8 cellular contexts compared by ENCODE assay signal in the genomic region with DNA sequence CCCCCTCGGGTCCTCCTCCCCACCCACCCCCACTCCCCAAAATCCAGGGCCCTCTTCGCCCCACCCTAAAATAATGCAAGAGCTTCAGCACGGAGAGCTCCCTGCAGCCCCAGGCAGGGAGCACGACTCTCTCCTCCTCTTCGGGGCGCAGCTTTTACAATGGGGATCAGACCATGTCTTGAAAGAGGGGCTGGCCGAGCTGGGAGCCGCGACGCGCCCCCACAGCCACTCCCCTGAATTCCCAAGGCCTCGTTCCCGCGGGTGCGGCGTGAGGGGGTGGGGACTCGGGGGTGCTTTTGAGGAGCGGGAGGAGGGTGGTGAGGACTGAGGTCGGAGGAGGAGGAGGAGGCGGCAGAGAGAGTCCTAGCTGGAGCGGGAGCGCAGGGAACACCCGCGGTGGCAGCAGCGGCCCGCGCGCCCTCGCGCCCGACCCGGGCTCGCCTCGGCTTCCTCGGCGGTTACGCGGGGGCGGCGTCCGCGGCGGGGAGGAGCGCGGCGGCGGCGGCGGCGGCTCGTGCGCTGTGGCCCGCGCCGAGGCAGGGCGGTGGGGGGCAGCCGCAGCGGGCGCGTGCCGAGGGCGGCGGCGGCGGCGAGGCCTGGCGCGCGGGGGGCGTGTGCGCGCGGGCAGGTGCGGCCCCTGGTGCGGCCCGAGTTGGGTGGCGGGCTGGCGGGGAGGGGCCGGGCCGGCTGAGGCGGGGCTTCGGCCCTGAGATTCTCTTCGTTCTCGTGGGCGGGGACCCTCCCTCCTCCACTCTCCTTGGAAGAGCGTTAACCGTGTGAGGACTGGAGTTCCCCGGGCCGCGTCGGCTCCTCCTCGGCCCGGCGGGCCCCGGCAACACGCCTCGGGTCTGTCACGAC. TPM values are rescaled to one million over a fixed set of nuclear protein-coding genes. Genes with fewer than 3 reads are reported as not detected.
DNase-seq lines count a peak whose midpoint lies in the region; ATAC-seq and TF ChIP-seq lines count a peak whose summit lies in the region.

Gene ANKS1B, minus strand, starts transcription at position 666 of the 858 bp plus-strand sequence. CDS start 699 bp downstream, outside the sequence.

- H3K4me3 ChIP-seq in Loucy (ENCODE audit: low read length, poor library complexity, severe bottlenecking) (peak within 1 kb of the TSS; percentile 55), SJCRH30 (peak within 1 kb of the TSS; percentile 85), right lobe of liver (peak within 1 kb of the TSS; percentile 48 to 53 (median 48)), subcutaneous abdominal adipose tissue (ENCODE audit: low read depth in 1 of 5, low read length in 5 of 5) (peak within 1 kb of the TSS; percentile 62 to 86 (median 79))

- no peaks in the 10 kb centered on the region for H3K36me3 ChIP-seq in Loucy (ENCODE audit: insufficient read depth, low read length)
- H3K36me3 ChIP-seq in SJCRH30 = no peaks in the 10 kb centered on the region
- no peaks in the 10 kb centered on the region for H3K36me3 ChIP-seq in right lobe of liver
- no peaks in the 10 kb centered on the region for H3K36me3 ChIP-seq in subcutaneous abdominal adipose tissue (ENCODE audit: control insufficient read depth in 5 of 5, insufficient read depth in 5 of 5, low read length in 5 of 5)

- TF ChIP-seq CTCF in Loucy (conservative IDR thresholded peaks at IDR 0.05; ENCODE audit: low read length) = no peak
- no peak for TF ChIP-seq CTCF in right lobe of liver (IDR thresholded peaks at IDR 0.05)

- no peaks in the 10 kb centered on the region for H3K9me2 ChIP-seq in Loucy (replicated peaks; ENCODE audit: low read depth, low read length)

- H3K79me2 ChIP-seq in Loucy (ENCODE audit: insufficient read depth, low read length) = no peaks in the 10 kb centered on the region

- DNase-seq in DMS79 treated with DMSO at 0.1 percent for 48 hours (lab: John Stamatoyannopoulos, UW) (peak; percentile 51), SJCRH30 (peak; percentile 60 to 77), dermis blood vessel endothelial cell (peak; percentile 36), right lobe of liver (peak in 2 of 3 donors; percentile 46 to 47), KG1 (lab: John Stamatoyannopoulos, UW) (no peak)

- intact Hi-C loops in right lobe of liver (cut with DNase I) = no loop called here

- H3K27ac ChIP-seq in SJCRH30 (peak within 1 kb of the TSS; percentile 23; the same call in 1 of the 2 replicates), right lobe of liver (no peak within 1 kb of the TSS), subcutaneous abdominal adipose tissue (ENCODE audit: low read depth, low read length) (peak within 1 kb of the TSS; percentile 54)

- no peaks in the 10 kb centered on the region for H3F3A ChIP-seq in Loucy (ENCODE audit: low read depth)

- H3K9me3 ChIP-seq in Loucy (ENCODE audit: insufficient read depth, low read depth, low read length) (no peaks in the 10 kb centered on the region), SJCRH30 (replicated peaks) (no peaks in the 10 kb centered on the region), right lobe of liver (no peaks in the 10 kb centered on the region), subcutaneous abdominal adipose tissue (ENCODE audit: control insufficient read depth in 5 of 5, low read length in 5 of 5) (no peaks in the 10 kb centered on the region)

- ATAC-seq in GM21529 (IDR thresholded peaks at IDR 0.05; ENCODE audit: unreplicated experiment) = peak; percentile 64
- peak; percentile 69 to 86 (median 85) for ATAC-seq in right lobe of liver

- no peak for TF ChIP-seq POLR2A in right lobe of liver (IDR thresholded peaks at IDR 0.05)

- 2% methylated on average over 47 of the region's 98 CpGs for WGBS in right lobe of liver (ENCODE audit: insufficient coverage, low coverage, low lambda C conversion rate, missing lambda C conversion rate)

- H4K20me1 ChIP-seq in Loucy (ENCODE audit: insufficient read depth, low read length, poor library complexity, severe bottlenecking) = no peaks in the 10 kb centered on the region

- H3K27me3 ChIP-seq in Loucy (ENCODE audit: insufficient read depth, low read length, poor library complexity, severe bottlenecking) (no peaks in the 10 kb centered on the region), SJCRH30 (no peaks in the 10 kb centered on the region), right lobe of liver (no peaks in the 10 kb centered on the region), subcutaneous abdominal adipose tissue (ENCODE audit: control insufficient read depth in 5 of 5, insufficient read depth in 4 of 5, low read length in 5 of 5) (peaks cover 0 to 3% (median 0%) of the 10 kb centered on the region in 5 donors)

- peak within 1 kb of the TSS; percentile 36; the same call in 1 of the 2 replicates for H2AFZ ChIP-seq in Loucy (ENCODE audit: low read length)

- peak within 1 kb of the TSS; percentile 62 for H3K4me2 ChIP-seq in Loucy (ENCODE audit: low read depth, low read length, poor library complexity, severe bottlenecking)

- no peaks in the 10 kb centered on the region for H3K4me1 ChIP-seq in Loucy (ENCODE audit: insufficient read depth, low read length, poor library complexity, severe bottlenecking)
- H3K4me1 ChIP-seq in SJCRH30 = 0 out of 2 replicates have a peak, but pooled peaks cover 3% of the 10 kb centered on the region
- no peaks in the 10 kb centered on the region for H3K4me1 ChIP-seq in right lobe of liver
- peaks cover 4 to 21% (median 17%) of the 10 kb centered on the region in 5 donors for H3K4me1 ChIP-seq in subcutaneous abdominal adipose tissue (ENCODE audit: control insufficient read depth in 5 of 5, insufficient read depth in 5 of 5, low read length in 5 of 5)

- H3K9ac ChIP-seq in Loucy (ENCODE audit: low read depth, low read length, poor library complexity, severe bottlenecking) (no peak within 1 kb of the TSS), subcutaneous abdominal adipose tissue (ENCODE audit: low read length in 5 of 5) (peak within 1 kb of the TSS in 4 of 5 donors; percentile 49 to 83 (median 68))

RNA-seq across cellular contexts. Expression of gene ANKS1B, which starts in this region (rescaled TPM):
- total RNA-seq in SJCRH30 (2014; rRNA removed; shearing (Covaris generic)) = 1.4 and 2.4 TPM in 2 replicates
- total RNA-seq in dermis blood vessel endothelial cell = not detected in 2 replicates
- 1 to 10 TPM in 1 of 6 experiments, under 1 TPM in 4, not detected in 1; 0.17 to 1.9 (median 0.44) TPM for total RNA-seq in right lobe of liver

Comparison
In these comparisons a context has a peak if more than half of its experiments do, and no peak if none do; other contexts are left out.
1. Peak in DNase-seq in dermis blood vessel endothelial cell; RNA of the gene not detected or under 1 TPM.
2. H3K27ac ChIP-seq: peak in SJCRH30 (single experiment) and subcutaneous abdominal adipose tissue (single experiment); none in right lobe of liver (0 of 3).
3. Peak in every context shown above with its lines, with median percentiles within 50 percentile points of each other: H3K4me3 ChIP-seq.